In the genomic region with DNA sequence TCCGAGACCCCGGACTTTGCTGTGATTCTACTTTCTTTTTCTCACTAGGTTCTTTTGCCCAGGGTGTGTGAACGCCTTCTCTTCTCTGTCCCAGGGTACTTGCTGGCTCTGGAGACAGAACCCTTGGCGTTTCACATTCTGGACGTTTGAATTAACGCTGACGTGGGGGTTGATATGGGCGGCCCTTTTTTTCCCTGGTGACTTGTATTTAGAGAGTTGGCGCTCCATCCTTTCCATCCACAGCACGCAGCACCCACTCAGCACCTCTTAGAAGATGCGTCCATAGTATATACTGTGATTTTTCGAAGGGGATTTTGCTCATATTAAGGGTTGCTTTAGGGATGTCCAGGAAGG, we compare ENCODE assay signal across 8 cellular contexts.
DNase-seq lines count a peak whose midpoint lies in the region; ATAC-seq, FAIRE-seq and TF ChIP-seq lines count a peak whose summit lies in the region.
"Not testable (repeated sequence)": the region's sequence is repeated elsewhere in the genome, so short reads cannot be mapped to it uniquely, and the experiment has no call there.

No MANE protein-coding gene starts in this region.

- H3K79me2 ChIP-seq in OCI-LY7 (ENCODE audit: insufficient read depth, low read depth, low read length) = not testable (repeated sequence)

- BruUV-seq in OCI-LY7 (replicated peaks; lab: Mats Ljungman, UMichigan) = not testable (repeated sequence)

- peak overlapping the region; percentile 65; the same call in 1 of the 2 replicates for H2AFZ ChIP-seq in OCI-LY7 (ENCODE audit: low read length)

- peak overlapping the region; percentile 17 for H3K27ac ChIP-seq in OCI-LY7 (ENCODE audit: low read depth, low read length, poor library complexity, severe bottlenecking)
- peak overlapping the region in 1 of 2 donors; percentile 40 for H3K27ac ChIP-seq in coronary artery
- H3K27ac ChIP-seq in right atrium auricular region = peak overlapping the region; percentile 75 to 86
- H3K27ac ChIP-seq in muscle layer of colon (ENCODE audit: low read depth, low read length) = peak overlapping the region; percentile 28
- H3K27ac ChIP-seq in small intestine (ENCODE audit: low read depth in 1 of 2, low read length in 1 of 2) = peak overlapping the region; percentile 65 to 70

- ATAC-seq in GM19467 (IDR thresholded peaks at IDR 0.05; ENCODE audit: unreplicated experiment) = peak; percentile 2

- DNase-seq in ACHN = peak; percentile 30
- not testable (repeated sequence) for DNase-seq in OCI-LY7 (ENCODE audit: low spot score); activated T-cell treated with anti-CD3 and anti-CD28 coated beads, Interleukin-2, amount 50 U/mL, for 24 hours; coronary artery (ENCODE audit: low spot score); right atrium auricular region (ENCODE audit: low spot score); small intestine

- H3K4me1 Mint-ChIP-seq in activated T-cell treated with anti-CD3 and anti-CD28 coated beads, Interleukin-2, amount 50 U/mL, for 24 hours (ENCODE audit: low read depth) = peaks cover 31% of the 10 kb centered on the region

- FAIRE-seq in small intestine (lab: Jason Lieb, UNC) = not testable (repeated sequence)

- not testable (repeated sequence) for H4K20me1 ChIP-seq in OCI-LY7 (ENCODE audit: insufficient read depth, low read length)

- H3K4me3 ChIP-seq in OCI-LY7 (ENCODE audit: low read depth, low read length, poor library complexity, severe bottlenecking) (peak overlapping the region; percentile 95), coronary artery (peak overlapping the region; percentile 83), right atrium auricular region (peak overlapping the region; percentile 90 to 93), muscle layer of colon (ENCODE audit: low read depth in 1 of 2, low read length in 2 of 2) (peak overlapping the region; percentile 85 to 89), small intestine (ENCODE audit: low read depth in 1 of 2, low read length in 2 of 2) (peak overlapping the region; percentile 74 to 78)

- H3K9me3 ChIP-seq in OCI-LY7 (ENCODE audit: low read length); right atrium auricular region; muscle layer of colon (ENCODE audit: low read length); small intestine (ENCODE audit: control insufficient read depth, low read depth): not testable (repeated sequence)

- peak overlapping the region; percentile 71 for H3K9ac ChIP-seq in muscle layer of colon (ENCODE audit: low read length)

- H3K9me2 ChIP-seq in OCI-LY7 (ENCODE audit: insufficient read depth, low read length) = not testable (repeated sequence)

- not testable (repeated sequence) for H3K27me3 Mint-ChIP-seq in activated T-cell treated with anti-CD3 and anti-CD28 coated beads, Interleukin-2, amount 50 U/mL, for 24 hours

- not testable (repeated sequence) for H3K27me3 ChIP-seq in right atrium auricular region; muscle layer of colon (ENCODE audit: control insufficient read depth in 1 of 2, insufficient read depth in 2 of 2, low read length in 2 of 2); small intestine (ENCODE audit: control insufficient read depth in 2 of 2, insufficient read depth in 2 of 2, low read length in 2 of 2)

- H3K9me3 Mint-ChIP-seq in activated T-cell treated with anti-CD3 and anti-CD28 coated beads, Interleukin-2, amount 50 U/mL, for 24 hours = not testable (repeated sequence)

- in situ Hi-C loops in ACHN (cut with HindIII; ENCODE audit: low pct_ligation_motif_present, low pct_unique_long_range_greater_than_20kb, low sequenced_read_pairs) = not testable (repeated sequence)

- H3K4me1 ChIP-seq in OCI-LY7 (ENCODE audit: insufficient read depth, low read length, poor library complexity, severe bottlenecking) (peaks cover 13% of the 10 kb centered on the region), right atrium auricular region (peaks cover 0 to 22% of the 10 kb centered on the region in 2 donors)
- not testable (repeated sequence) for H3K4me1 ChIP-seq in muscle layer of colon (ENCODE audit: insufficient read depth, low read length); small intestine (ENCODE audit: control insufficient read depth in 2 of 2, insufficient read depth in 1 of 2, low read depth in 1 of 2, low read length in 1 of 2)

- POLR2A ChIA-PET in OCI-LY7 (lab: Charles Lee) = not testable (repeated sequence)

- H3K36me3 ChIP-seq in OCI-LY7 (ENCODE audit: insufficient read depth, low read length); right atrium auricular region; muscle layer of colon (ENCODE audit: insufficient read depth, low read length); small intestine (ENCODE audit: control insufficient read depth in 2 of 2, insufficient read depth in 2 of 2, low read length in 2 of 2): not testable (repeated sequence)

- H3K4me3 Mint-ChIP-seq in activated T-cell treated with anti-CD3 and anti-CD28 coated beads, Interleukin-2, amount 50 U/mL, for 24 hours = peak overlapping the region; percentile 95

- H3K4me2 ChIP-seq in OCI-LY7 (ENCODE audit: low read length) = peak overlapping the region; percentile 81

- WGBS in small intestine, 3 donors = 1 to 2% (median 1%) methylated on average over 12 of the region's 12 CpGs

- TF ChIP-seq CTCF in OCI-LY7 (conservative IDR thresholded peaks at IDR 0.05; ENCODE audit: low read length); coronary artery (IDR thresholded peaks at IDR 0.05); right atrium auricular region (IDR thresholded peaks at IDR 0.05): not testable (repeated sequence)

- intact Hi-C loops in OCI-LY7 (cut with micrococcal nuclease; ENCODE audit: unreplicated experiment) = not testable (repeated sequence)

- peak overlapping the region; percentile 95 for H3K27ac Mint-ChIP-seq in activated T-cell treated with anti-CD3 and anti-CD28 coated beads, Interleukin-2, amount 50 U/mL, for 24 hours

- CTCF ChIA-PET in OCI-LY7 (lab: Charles Lee; ENCODE audit: unreplicated experiment) = not testable (repeated sequence)

- H3K36me3 Mint-ChIP-seq in activated T-cell treated with anti-CD3 and anti-CD28 coated beads, Interleukin-2, amount 50 U/mL, for 24 hours (ENCODE audit: low read depth) = peaks cover 30% of the 10 kb centered on the region
